In genomic region chr7:140810830-140811556, GRCh38 we compare ENCODE assay signal across 8 cellular contexts.
DNase-seq lines count a peak whose midpoint lies in the region; ATAC-seq and TF ChIP-seq lines count a peak whose summit lies in the region.

No MANE protein-coding gene starts in this region.

- H3K4me1 ChIP-seq in liver (ENCODE audit: control insufficient read depth in 4 of 4, insufficient read depth in 4 of 4, low read length in 3 of 4) = peaks cover 0 to 7% (median 4%) of the 10 kb centered on the region in 4 donors

- H3K4me3 ChIP-seq in AG09309 (ENCODE audit: control insufficient read depth, low read depth, low read length) (no peak overlapping the region), choroid plexus epithelial cell (ENCODE audit: low read depth, low read length) (no peak overlapping the region), liver (ENCODE audit: low read depth in 1 of 3, low read length in 3 of 3) (no peak overlapping the region)

- peak; percentile 95 to 96 for TF ChIP-seq RAD21 in liver (IDR thresholded peaks at IDR 0.05)

- DNase-seq in AG09309 (ENCODE audit: low read depth) = peak; percentile 37
- peak; percentile 70 for DNase-seq in NCI-H345 (lab: John Stamatoyannopoulos, UW)
- DNase-seq in activated CD4-positive, alpha-beta T cell treated with anti-CD3 and anti-CD28 coated beads for 24 hours (ENCODE audit: low read depth in 2 of 2) = peak; percentile 3 to 56
- peak; percentile 84 for DNase-seq in choroid plexus epithelial cell (ENCODE audit: low read depth)
- DNase-seq in stimulated activated CD8-positive, alpha-beta memory T cell treated with anti-CD3 and anti-CD28 coated beads, Interleukin-12 subunit alpha, Interleukin-12 subunit beta, amount 100 ng/mL, for 4 hours (ENCODE audit: low read depth) = peak; percentile 3

- no peaks in the 10 kb centered on the region for H3K9me3 ChIP-seq in liver (ENCODE audit: control insufficient read depth in 4 of 4, low read length in 3 of 4)

- TF ChIP-seq CTCF in AG09309 (IDR thresholded peaks at IDR 0.05; ENCODE audit: control insufficient read depth, insufficient read depth, low read depth, low read length, missing control alignments) = peak; percentile 72
- peak; percentile 78 for TF ChIP-seq CTCF in choroid plexus epithelial cell (conservative IDR thresholded peaks at IDR 0.05; ENCODE audit: low read depth, low read length)
- peak; percentile 79 for TF ChIP-seq CTCF in liver (IDR thresholded peaks at IDR 0.05; ENCODE audit: low read depth, low read length, missing input control)

- H3K36me3 ChIP-seq in liver (ENCODE audit: control insufficient read depth in 4 of 4, insufficient read depth in 3 of 4, low read depth in 1 of 4, low read length in 3 of 4) = no peaks in the 10 kb centered on the region

- no peak overlapping the region for H3K27ac ChIP-seq in liver (ENCODE audit: low read depth in 1 of 2, low read length in 2 of 2)

- no peak overlapping the region for H3K9ac ChIP-seq in liver (ENCODE audit: low read depth in 1 of 2, low read length in 2 of 2)

- ATAC-seq in GM18867 (IDR thresholded peaks at IDR 0.05; ENCODE audit: unreplicated experiment) (peak; percentile 80), HG03159 (IDR thresholded peaks at IDR 0.05; ENCODE audit: unreplicated experiment) (peak; percentile 83)

- H3K27me3 ChIP-seq in liver (ENCODE audit: control insufficient read depth in 4 of 4, insufficient read depth in 4 of 4, low read length in 3 of 4) = no peaks in the 10 kb centered on the region

- 22% methylated on average over 5 of the region's 5 CpGs for whole genome bisulfite sequencing in liver

TF ChIP-seq in liver, 16 proteins besides CTCF, POLR2A, EP300 and RAD21:
- no peak for TF ChIP-seq TAF1 (conservative IDR thresholded peaks at IDR 0.05)
- TF ChIP-seq ZBTB33 (IDR thresholded peaks at IDR 0.05) = no peak
- no peak for TF ChIP-seq REST (IDR thresholded peaks at IDR 0.05)
- TF ChIP-seq RXRA (IDR thresholded peaks at IDR 0.05) = peak in 1 of 2 donors; percentile 38
- TF ChIP-seq YY1 (IDR thresholded peaks at IDR 0.05) = no peak
- TF ChIP-seq EGR1 (IDR thresholded peaks at IDR 0.05; ENCODE audit: low read depth in 2 of 2) = no peak
- no peak for TF ChIP-seq NR2F2 (IDR thresholded peaks at IDR 0.05)
TF ChIP-seq in liver: peak in this region for 1.

Comparison
In these comparisons a context has a peak if more than half of its experiments do, and no peak if none do; other contexts are left out.
1. DNase-seq: peak in every context shown above with its lines; median percentile 84 in choroid plexus epithelial cell; 70 in NCI-H345; 37 in AG09309; 30 in activated CD4-positive, alpha-beta T cell treated with anti-CD3 and anti-CD28 coated beads for 24 hours; 3 in stimulated activated CD8-positive, alpha-beta memory T cell treated with anti-CD3 and anti-CD28 coated beads, Interleukin-12 subunit alpha, Interleukin-12 subunit beta, amount 100 ng/mL, for 4 hours.